In genomic region chr21:21279193-21279901, GRCh38 we compare ENCODE assay signal across 1 cellular context.
TF ChIP-seq lines count a peak whose summit lies in the region.

No MANE protein-coding gene starts in this region.

TF ChIP-seq in HepG2, 621 proteins besides CTCF, POLR2A, EP300 and RAD21 (continued from another document):
- TF ChIP-seq FOXO4 (CRISPR knock-in tag; conservative IDR thresholded peaks at IDR 0.05) (no peak), ZNF589 (CRISPR knock-in tag; conservative IDR thresholded peaks at IDR 0.05) (no peak), BORCS8-MEF2B (CRISPR knock-in tag; IDR thresholded peaks at IDR 0.05) (no peak), ARID3A (IDR thresholded peaks at IDR 0.05; ENCODE audit: low read depth, low read length) (no peak)
